ENCODE assay signal across 1 cellular context in genomic region chr20:45901332-45901731, GRCh38.
TF ChIP-seq lines count a peak whose summit lies in the region.
"Not testable (repeated sequence)": the region's sequence is repeated elsewhere in the genome, so short reads cannot be mapped to it uniquely, and the experiment has no call there.

No MANE protein-coding gene starts in this region.

TF ChIP-seq in HepG2, 621 proteins besides CTCF, POLR2A, EP300 and RAD21:
- TF ChIP-seq KLF12 (CRISPR knock-in tag; IDR thresholded peaks at IDR 0.05; ENCODE audit: borderline replicate concordance) = 0 out of 2 replicates have a peak, but pooled peaks have one; percentile 31
- TF ChIP-seq GABPA (IDR thresholded peaks at IDR 0.05; ENCODE audit: low read depth, low read length); FOXP1 (IDR thresholded peaks at IDR 0.05): not testable (repeated sequence)
- 0 out of 2 replicates have a peak, but pooled peaks have one; percentile 2 for TF ChIP-seq GABPA (CRISPR knock-in tag; IDR thresholded peaks at IDR 0.05; ENCODE audit: low read depth)
- TF ChIP-seq HOXA3 (CRISPR knock-in tag; IDR thresholded peaks at IDR 0.05) = peak; percentile 41; the same call in 1 of the 2 replicates
- peak; percentile 55; the same call in 1 of the 2 replicates for TF ChIP-seq ZMYM3 (CRISPR knock-in tag; IDR thresholded peaks at IDR 0.05)
- TF ChIP-seq, protein P1, sequence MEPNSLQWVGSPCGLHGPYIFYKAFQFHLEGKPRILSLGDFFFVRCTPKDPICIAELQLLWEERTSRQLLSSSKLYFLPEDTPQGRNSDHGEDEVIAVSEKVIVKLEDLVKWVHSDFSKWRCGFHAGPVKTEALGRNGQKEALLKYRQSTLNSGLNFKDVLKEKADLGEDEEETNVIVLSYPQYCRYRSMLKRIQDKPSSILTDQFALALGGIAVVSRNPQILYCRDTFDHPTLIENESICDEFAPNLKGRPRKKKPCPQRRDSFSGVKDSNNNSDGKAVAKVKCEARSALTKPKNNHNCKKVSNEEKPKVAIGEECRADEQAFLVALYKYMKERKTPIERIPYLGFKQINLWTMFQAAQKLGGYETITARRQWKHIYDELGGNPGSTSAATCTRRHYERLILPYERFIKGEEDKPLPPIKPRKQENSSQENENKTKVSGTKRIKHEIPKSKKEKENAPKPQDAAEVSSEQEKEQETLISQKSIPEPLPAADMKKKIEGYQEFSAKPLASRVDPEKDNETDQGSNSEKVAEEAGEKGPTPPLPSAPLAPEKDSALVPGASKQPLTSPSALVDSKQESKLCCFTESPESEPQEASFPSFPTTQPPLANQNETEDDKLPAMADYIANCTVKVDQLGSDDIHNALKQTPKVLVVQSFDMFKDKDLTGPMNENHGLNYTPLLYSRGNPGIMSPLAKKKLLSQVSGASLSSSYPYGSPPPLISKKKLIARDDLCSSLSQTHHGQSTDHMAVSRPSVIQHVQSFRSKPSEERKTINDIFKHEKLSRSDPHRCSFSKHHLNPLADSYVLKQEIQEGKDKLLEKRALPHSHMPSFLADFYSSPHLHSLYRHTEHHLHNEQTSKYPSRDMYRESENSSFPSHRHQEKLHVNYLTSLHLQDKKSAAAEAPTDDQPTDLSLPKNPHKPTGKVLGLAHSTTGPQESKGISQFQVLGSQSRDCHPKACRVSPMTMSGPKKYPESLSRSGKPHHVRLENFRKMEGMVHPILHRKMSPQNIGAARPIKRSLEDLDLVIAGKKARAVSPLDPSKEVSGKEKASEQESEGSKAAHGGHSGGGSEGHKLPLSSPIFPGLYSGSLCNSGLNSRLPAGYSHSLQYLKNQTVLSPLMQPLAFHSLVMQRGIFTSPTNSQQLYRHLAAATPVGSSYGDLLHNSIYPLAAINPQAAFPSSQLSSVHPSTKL (CRISPR knock-in tag; IDR thresholded peaks at IDR 0.05) = peak; percentile 69
- TF ChIP-seq TEAD3 (CRISPR knock-in tag; optimal IDR thresholded peaks at IDR 0.05; ENCODE audit: borderline replicate concordance) = peak; percentile 45
- 0 out of 2 replicates have a peak, but pooled peaks have one; percentile 26 for TF ChIP-seq GATAD2A (CRISPR knock-in tag; IDR thresholded peaks at IDR 0.05)
- TF ChIP-seq ZFP90 (CRISPR knock-in tag; IDR thresholded peaks at IDR 0.05; ENCODE audit: borderline replicate concordance) = 0 out of 2 replicates have a peak, but pooled peaks have one; percentile 58
- peak; percentile 41; the same call in 1 of the 2 replicates for TF ChIP-seq FOXP1 (CRISPR knock-in tag; IDR thresholded peaks at IDR 0.05)
- peak; percentile 94 for TF ChIP-seq ZNF121 (CRISPR knock-in tag; IDR thresholded peaks at IDR 0.05)
- peak; percentile 71 to 78; a peak in 3 of 4 replicates for TF ChIP-seq NR2F1 (CRISPR knock-in tag; IDR thresholded peaks at IDR 0.05)
- TF ChIP-seq RXRA (CRISPR knock-in tag; IDR thresholded peaks at IDR 0.05) = peak; percentile 43; the same call in 1 of the 2 replicates
- TF ChIP-seq HNF4A (CRISPR knock-in tag; IDR thresholded peaks at IDR 0.05) = peak; percentile 77
- peak; percentile 31; the same call in 1 of the 2 replicates for TF ChIP-seq ZNF574 (CRISPR knock-in tag; IDR thresholded peaks at IDR 0.05)
- peak; percentile 79 for TF ChIP-seq RARA (CRISPR knock-in tag; IDR thresholded peaks at IDR 0.05)
- TF ChIP-seq CEBPG (CRISPR knock-in tag; IDR thresholded peaks at IDR 0.05) = peak; percentile 79
- 0 out of 2 replicates have a peak, but pooled peaks have one; percentile 6 for TF ChIP-seq SMC3 (IDR thresholded peaks at IDR 0.05; ENCODE audit: low read length)
- peak; percentile 50; the same call in 1 of the 2 replicates for TF ChIP-seq NR2F6 (IDR thresholded peaks at IDR 0.05)
- peak; percentile 84 for TF ChIP-seq NR2F6 (CRISPR knock-in tag; IDR thresholded peaks at IDR 0.05)
- peak; percentile 54; the same call in 1 of the 2 replicates for TF ChIP-seq SALL1 (CRISPR knock-in tag; IDR thresholded peaks at IDR 0.05)
- TF ChIP-seq ZNF331 (CRISPR knock-in tag; IDR thresholded peaks at IDR 0.05) = 0 out of 2 replicates have a peak, but pooled peaks have one; percentile 43
- TF ChIP-seq SKI (IDR thresholded peaks at IDR 0.05; ENCODE audit: partially characterized antibody) = peak; percentile 23
- TF ChIP-seq CEBPB (IDR thresholded peaks at IDR 0.05; ENCODE audit: borderline replicate concordance, low read depth, low read length) = peak; percentile 87
- peak; percentile 27; the same call in 1 of the 2 replicates for TF ChIP-seq MED1 (CRISPR knock-in tag; IDR thresholded peaks at IDR 0.05)
- TF ChIP-seq SAP130 (CRISPR knock-in tag; IDR thresholded peaks at IDR 0.05; ENCODE audit: low read depth) = 0 out of 2 replicates have a peak, but pooled peaks have one; percentile 33
- TF ChIP-seq FOXK1 (CRISPR knock-in tag; IDR thresholded peaks at IDR 0.05; ENCODE audit: borderline replicate concordance, low read depth) = 0 out of 2 replicates have a peak, but pooled peaks have one; percentile 17
- 0 out of 2 replicates have a peak, but pooled peaks have one; percentile 60 for TF ChIP-seq HOXA5 (CRISPR knock-in tag; IDR thresholded peaks at IDR 0.05)
- TF ChIP-seq NFKB2 (CRISPR knock-in tag; IDR thresholded peaks at IDR 0.05; ENCODE audit: borderline replicate concordance) = peak; percentile 26; the same call in 1 of the 2 replicates
